8 cellular contexts compared by ENCODE assay signal in the genomic region with DNA sequence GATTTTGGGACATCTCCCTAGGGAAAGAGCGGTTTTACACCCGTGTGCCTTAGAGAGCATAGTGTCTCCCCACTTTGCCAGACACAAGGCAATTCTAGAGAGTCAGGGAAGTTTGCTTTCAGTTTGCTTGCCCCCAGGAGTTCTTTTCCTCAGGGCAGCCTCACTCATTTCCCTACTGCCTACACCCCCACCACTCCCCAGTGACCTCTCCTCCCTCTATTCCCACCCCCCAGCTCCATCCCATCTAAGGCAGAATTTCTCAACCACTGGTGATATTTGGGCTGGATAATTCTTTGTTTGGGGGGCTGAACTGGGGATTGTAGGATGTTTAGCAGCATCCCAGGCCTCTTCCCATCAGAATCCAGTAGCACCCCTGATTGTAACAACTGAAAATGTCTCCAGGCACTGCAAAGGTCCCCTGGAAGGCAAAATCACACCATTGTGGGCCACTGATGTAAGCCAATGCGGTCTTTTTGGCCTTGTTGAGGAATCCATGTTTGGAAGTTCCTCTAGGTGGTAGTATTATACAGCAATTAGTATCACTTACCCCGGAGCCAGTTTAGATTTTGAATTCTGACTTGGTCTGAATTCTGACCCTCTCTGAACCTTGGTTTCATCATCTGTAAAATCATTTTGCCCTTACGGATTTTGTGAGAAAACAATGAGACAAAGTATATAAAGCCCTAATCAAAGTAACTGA. TPM values are rescaled to one million over a fixed set of nuclear protein-coding genes. Genes with fewer than 3 reads are reported as not detected.
DNase-seq lines count a peak whose midpoint lies in the region; FAIRE-seq and TF ChIP-seq lines count a peak whose summit lies in the region.

No MANE protein-coding gene starts in this region.

- FAIRE-seq in astrocyte (lab: Jason Lieb, UNC) (no peak), GM12892 (lab: Jason Lieb, UNC) (no peak)

- no peak overlapping the region for H3K4me2 ChIP-seq in astrocyte (ENCODE audit: low read length)

- TF ChIP-seq CTCF in BJ (IDR thresholded peaks at IDR 0.05; ENCODE audit: insufficient read depth, low read depth, low read length) (peak; percentile 40), astrocyte (IDR thresholded peaks at IDR 0.05; ENCODE audit: insufficient read depth, low read depth, low read length) (peak; percentile 43), liver (IDR thresholded peaks at IDR 0.05; ENCODE audit: low read depth, low read length, missing input control) (peak; percentile 38)

- H3K9me3 ChIP-seq in astrocyte (ENCODE audit: insufficient read depth, low read depth, low read length) = no peaks in the 10 kb centered on the region
- no peaks in the 10 kb centered on the region for H3K9me3 ChIP-seq in liver (ENCODE audit: control insufficient read depth in 4 of 4, low read length in 3 of 4)

- H3K27ac Mint-ChIP-seq in astrocyte (ENCODE audit: unreplicated experiment) = no peak overlapping the region

- H3K27ac ChIP-seq in astrocyte (ENCODE audit: low read depth, low read length) (no peak overlapping the region), liver (ENCODE audit: low read depth in 1 of 2, low read length in 2 of 2) (no peak overlapping the region)

- H3K27me3 Mint-ChIP-seq in astrocyte (ENCODE audit: low read depth, unreplicated experiment) = peaks cover 17% of the 10 kb centered on the region

- H3K36me3 Mint-ChIP-seq in astrocyte (ENCODE audit: low read depth, unreplicated experiment) = no peaks in the 10 kb centered on the region

- H3K4me1 Mint-ChIP-seq in astrocyte (ENCODE audit: low read depth, unreplicated experiment) = no peaks in the 10 kb centered on the region

- 26% methylated on average over 5 of the region's 5 CpGs for WGBS in liver

- H4K20me1 ChIP-seq in astrocyte (ENCODE audit: insufficient read depth, low read length) = no peaks in the 10 kb centered on the region

- H3K4me3 Mint-ChIP-seq in astrocyte (ENCODE audit: unreplicated experiment) = no peak overlapping the region

- POLR2A ChIA-PET in BJ (lab: Charles Lee) (no interaction called here), HEK293T (lab: Yijun Ruan, JAX) (no interaction called here)

- CTCF ChIA-PET in BJ (lab: Yijun Ruan, JAX) (interaction anchor here (0.6 to 1.6 kb wide), 3 partner anchors 40 to 322 kb away, joined by 3 to 28 read pairs (median 3); no protein-coding TSS in a partner anchor), HEK293T (lab: Yijun Ruan, JAX) (interaction anchor here (0.7 to 1.3 kb wide), 3 partner anchors 126 to 229 kb away, joined by 3 to 10 read pairs (median 3); no protein-coding TSS in a partner anchor)

- H3K79me2 ChIP-seq in astrocyte (ENCODE audit: insufficient read depth, low read length) = no peaks in the 10 kb centered on the region

- H3K9ac ChIP-seq in astrocyte (ENCODE audit: low read length) (no peak overlapping the region), liver (ENCODE audit: low read depth in 1 of 2, low read length in 2 of 2) (no peak overlapping the region)

- H3K4me3 ChIP-seq in BJ (ENCODE audit: low read depth, low read length) (no peak overlapping the region), astrocyte (ENCODE audit: insufficient read depth, low read depth, low read length) (no peak overlapping the region), liver (ENCODE audit: low read depth in 1 of 3, low read length in 3 of 3) (no peak overlapping the region)

- peak; percentile 68 to 69 for TF ChIP-seq RAD21 in liver (IDR thresholded peaks at IDR 0.05)

- peaks cover 5% of the 10 kb centered on the region for H3K9me3 Mint-ChIP-seq in astrocyte (ENCODE audit: unreplicated experiment)

- peaks cover 2% of the 10 kb centered on the region; the same call in 1 of the 2 replicates for H3K27me3 ChIP-seq in BJ (ENCODE audit: control insufficient read depth, insufficient read depth, low read length)
- peaks cover 9% of the 10 kb centered on the region for H3K27me3 ChIP-seq in astrocyte (ENCODE audit: insufficient read depth, low read length)
- peaks cover 0 to 4% (median 0%) of the 10 kb centered on the region in 4 donors for H3K27me3 ChIP-seq in liver (ENCODE audit: control insufficient read depth in 4 of 4, insufficient read depth in 4 of 4, low read length in 3 of 4)

- no peaks in the 10 kb centered on the region for H3K36me3 ChIP-seq in BJ (ENCODE audit: control insufficient read depth, insufficient read depth, low read length)
- no peaks in the 10 kb centered on the region for H3K36me3 ChIP-seq in astrocyte (ENCODE audit: insufficient read depth, low read length)
- no peaks in the 10 kb centered on the region for H3K36me3 ChIP-seq in liver (ENCODE audit: control insufficient read depth in 4 of 4, insufficient read depth in 3 of 4, low read depth in 1 of 4, low read length in 3 of 4)

- TF ChIP-seq POLR2A in GM12892 (IDR thresholded peaks at IDR 0.05; ENCODE audit: low read depth, low read length) = no peak

- DNase-seq in BJ (ENCODE audit: low read depth) (no peak), HEK293T (ENCODE audit: extremely low spot score) (peak; percentile 39), astrocyte (ENCODE audit: low read depth) (peak; percentile 2), islet precursor cell (no peak), GM12892 (ENCODE audit: insufficient read length) (no peak), COR-L47 (lab: John Stamatoyannopoulos, UW) (no peak), foreskin melanocyte (no peak)

- H3K4me1 ChIP-seq in astrocyte (ENCODE audit: insufficient read depth, low read length) (no peaks in the 10 kb centered on the region), liver (ENCODE audit: control insufficient read depth in 4 of 4, insufficient read depth in 4 of 4, low read length in 3 of 4) (no peaks in the 10 kb centered on the region)

- H2AFZ ChIP-seq in astrocyte (ENCODE audit: low read depth, low read length) = no peak overlapping the region

TF ChIP-seq in HEK293T, 16 proteins besides CTCF, POLR2A, EP300 and RAD21 (continues in another document):
- TF ChIP-seq ELF4 (IDR thresholded peaks at IDR 0.05) = no peak
- no peak for TF ChIP-seq TARDBP (IDR thresholded peaks at IDR 0.05)
- TF ChIP-seq NFRKB (IDR thresholded peaks at IDR 0.05) = no peak
- TF ChIP-seq CTBP1 (IDR thresholded peaks at IDR 0.05; ENCODE audit: borderline replicate concordance) = no peak
- no peak for TF ChIP-seq ARNT (IDR thresholded peaks at IDR 0.05)
- no peak for TF ChIP-seq BHLHE40 (IDR thresholded peaks at IDR 0.05; ENCODE audit: borderline replicate concordance)
- TF ChIP-seq HDGF (IDR thresholded peaks at IDR 0.05; ENCODE audit: borderline replicate concordance) = no peak
- TF ChIP-seq LEF1 (IDR thresholded peaks at IDR 0.05; ENCODE audit: borderline replicate concordance) = no peak
- TF ChIP-seq FOXK2 (IDR thresholded peaks at IDR 0.05) = no peak
- no peak for TF ChIP-seq SUZ12 (IDR thresholded peaks at IDR 0.05)
- TF ChIP-seq ZNF384 (IDR thresholded peaks at IDR 0.05) = no peak
- no peak for TF ChIP-seq L3MBTL2 (conservative IDR thresholded peaks at IDR 0.05)
- TF ChIP-seq FOXM1 (IDR thresholded peaks at IDR 0.05; ENCODE audit: borderline replicate concordance) = no peak
- no peak for TF ChIP-seq SP1 (IDR thresholded peaks at IDR 0.05)
- TF ChIP-seq FOXA1 (IDR thresholded peaks at IDR 0.05) = no peak

TF ChIP-seq in liver, 16 proteins besides CTCF, POLR2A, EP300 and RAD21:
- TF ChIP-seq SP1 (IDR thresholded peaks at IDR 0.05) (no peak), TAF1 (conservative IDR thresholded peaks at IDR 0.05) (no peak), HNF4A (conservative IDR thresholded peaks at IDR 0.05) (no peak), EGR1 (IDR thresholded peaks at IDR 0.05; ENCODE audit: low read depth in 2 of 2) (no peak), RXRA (IDR thresholded peaks at IDR 0.05) (no peak)
- TF ChIP-seq, protein P1, sequence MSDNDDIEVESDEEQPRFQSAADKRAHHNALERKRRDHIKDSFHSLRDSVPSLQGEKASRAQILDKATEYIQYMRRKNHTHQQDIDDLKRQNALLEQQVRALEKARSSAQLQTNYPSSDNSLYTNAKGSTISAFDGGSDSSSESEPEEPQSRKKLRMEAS (IDR thresholded peaks at IDR 0.05) = no peak
- TF ChIP-seq, protein P2, sequence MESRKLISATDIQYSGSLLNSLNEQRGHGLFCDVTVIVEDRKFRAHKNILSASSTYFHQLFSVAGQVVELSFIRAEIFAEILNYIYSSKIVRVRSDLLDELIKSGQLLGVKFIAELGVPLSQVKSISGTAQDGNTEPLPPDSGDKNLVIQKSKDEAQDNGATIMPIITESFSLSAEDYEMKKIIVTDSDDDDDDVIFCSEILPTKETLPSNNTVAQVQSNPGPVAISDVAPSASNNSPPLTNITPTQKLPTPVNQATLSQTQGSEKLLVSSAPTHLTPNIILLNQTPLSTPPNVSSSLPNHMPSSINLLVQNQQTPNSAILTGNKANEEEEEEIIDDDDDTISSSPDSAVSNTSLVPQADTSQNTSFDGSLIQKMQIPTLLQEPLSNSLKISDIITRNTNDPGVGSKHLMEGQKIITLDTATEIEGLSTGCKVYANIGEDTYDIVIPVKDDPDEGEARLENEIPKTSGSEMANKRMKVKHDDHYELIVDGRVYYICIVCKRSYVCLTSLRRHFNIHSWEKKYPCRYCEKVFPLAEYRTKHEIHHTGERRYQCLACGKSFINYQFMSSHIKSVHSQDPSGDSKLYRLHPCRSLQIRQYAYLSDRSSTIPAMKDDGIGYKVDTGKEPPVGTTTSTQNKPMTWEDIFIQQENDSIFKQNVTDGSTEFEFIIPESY (IDR thresholded peaks at IDR 0.05) = no peak

RNA-seq across cellular contexts. Expression of a gene that starts 1.3 kb away (rescaled TPM):
- polyA plus RNA-seq in BJ (2011; rRNA removed) (not detected in 2 replicates), liver (not detected)
- not detected in 2 replicates for polyA minus RNA-seq in BJ (2011; rRNA and poly(A)+ RNA removed)
- total RNA-seq in astrocyte (not detected in 2 replicates), liver (not detected)
- polyA plus RNA-seq in GM12892 (2012; ENCODE audit: missing spikeins) = not detected

RNA-seq across cellular contexts. Expression of a gene that starts 6.6 kb away (rescaled TPM):
- polyA plus RNA-seq in BJ (2011; rRNA removed) (not detected in 2 replicates), liver (not detected)
- polyA minus RNA-seq in BJ (2011; rRNA and poly(A)+ RNA removed) = not detected in 2 replicates
- total RNA-seq in astrocyte (not detected in 2 replicates), liver (not detected)
- not detected for polyA plus RNA-seq in GM12892 (2012; ENCODE audit: missing spikeins)

RNA-seq across cellular contexts. Expression of a gene that starts 30.5 kb away (rescaled TPM):
- polyA plus RNA-seq in BJ (2011; rRNA removed) (not detected in 2 replicates), liver (not detected)
- not detected in 2 replicates for polyA minus RNA-seq in BJ (2011; rRNA and poly(A)+ RNA removed)
- total RNA-seq in astrocyte (not detected in 2 replicates), liver (not detected)
- not detected for polyA plus RNA-seq in GM12892 (2012; ENCODE audit: missing spikeins)

RNA-seq across cellular contexts. Expression of a gene that starts 33.2 kb away (rescaled TPM):
- polyA plus RNA-seq in BJ (2011; rRNA removed) (not detected in 2 replicates), liver (not detected)
- not detected in 2 replicates for polyA minus RNA-seq in BJ (2011; rRNA and poly(A)+ RNA removed)
- total RNA-seq in astrocyte (not detected in 2 replicates), liver (not detected)
- not detected for polyA plus RNA-seq in GM12892 (2012; ENCODE audit: missing spikeins)

Comparison
In these comparisons a context has a peak if more than half of its experiments do, and no peak if none do; other contexts are left out.
1. DNase-seq: peak in HEK293T (single experiment) and astrocyte (single experiment); none in BJ (single experiment), islet precursor cell (single experiment), GM12892 (single experiment), COR-L47 (single experiment) and foreskin melanocyte (single experiment).
2. Peak in every context shown above with its lines, with median percentiles within 50 percentile points of each other: CTCF ChIP-seq.